In genomic region chr22:31753634-31754471, GRCh38 we compare ENCODE assay signal across 8 cellular contexts. TPM values are rescaled to one million over a fixed set of nuclear protein-coding genes. Genes with fewer than 3 reads are reported as not detected.
DNase-seq lines count a peak whose midpoint lies in the region; ATAC-seq and TF ChIP-seq lines count a peak whose summit lies in the region.

Gene DEPDC5, plus strand, starts transcription at chr22:31754019. Its CDS starts 903 bp downstream, at chr22:31754922.

- H3K4me3 Mint-ChIP-seq in activated T-cell treated with anti-CD3 and anti-CD28 coated beads, Interleukin-2, amount 50 U/mL, for 24 hours: peak within 1 kb of the TSS; percentile 95

- H3K4me3 ChIP-seq in mucosa of rectum (ENCODE audit: low read length in 2 of 2): peak within 1 kb of the TSS; percentile 97 to 99

- no peaks in the 10 kb centered on the region for H3K27me3 ChIP-seq in mucosa of rectum (ENCODE audit: control insufficient read depth in 2 of 2, insufficient read depth in 2 of 2, low read length in 2 of 2)

- peak; percentile 92 for TF ChIP-seq POLR2A in erythroblast (IDR thresholded peaks at IDR 0.05; ENCODE audit: low read length)

- H3K36me3 ChIP-seq in mucosa of rectum (ENCODE audit: control insufficient read depth in 2 of 2, insufficient read depth in 2 of 2, low read length in 2 of 2): peaks cover 6 to 10% of the 10 kb centered on the region in 2 donors

- peaks cover 24 to 27% of the 10 kb centered on the region in 2 donors for H3K4me1 ChIP-seq in mucosa of rectum (ENCODE audit: control insufficient read depth in 2 of 2, insufficient read depth in 2 of 2, low read length in 2 of 2)

- no peaks in the 10 kb centered on the region for H3K9me3 ChIP-seq in mucosa of rectum (ENCODE audit: control insufficient read depth in 2 of 2, low read length in 2 of 2)

- peak; percentile 53 for ATAC-seq in GM21619 (IDR thresholded peaks at IDR 0.05; ENCODE audit: unreplicated experiment)

- no peaks in the 10 kb centered on the region for H3K9me3 Mint-ChIP-seq in activated T-cell treated with anti-CD3 and anti-CD28 coated beads, Interleukin-2, amount 50 U/mL, for 24 hours

- no peaks in the 10 kb centered on the region for H3K27me3 Mint-ChIP-seq in activated T-cell treated with anti-CD3 and anti-CD28 coated beads, Interleukin-2, amount 50 U/mL, for 24 hours

- DNase-seq in DMS153 (lab: John Stamatoyannopoulos, UW) (peak; percentile 96), KG1 (lab: John Stamatoyannopoulos, UW) (peak; percentile 89), erythroblast (lab: John Stamatoyannopoulos, UW) (peak; percentile 96 to 98)
- peak; percentile 98 for DNase-seq in activated T-cell treated with anti-CD3 and anti-CD28 coated beads, Interleukin-2, amount 50 U/mL, for 24 hours
- peak; percentile 97 for DNase-seq in stimulated activated CD8-positive, alpha-beta memory T cell treated with anti-CD3 and anti-CD28 coated beads, Interleukin-4, amount 100 ng/mL, for 48 hours

- peak within 1 kb of the TSS; percentile 87 to 97 for H3K9ac ChIP-seq in mucosa of rectum (ENCODE audit: low read depth in 1 of 2, low read length in 2 of 2)

- H3K27ac ChIP-seq in mucosa of rectum (ENCODE audit: low read depth in 2 of 2, low read length in 2 of 2): peak within 1 kb of the TSS; percentile 98 to 99

- peaks cover 30% of the 10 kb centered on the region for H3K36me3 Mint-ChIP-seq in activated T-cell treated with anti-CD3 and anti-CD28 coated beads, Interleukin-2, amount 50 U/mL, for 24 hours (ENCODE audit: low read depth)

- H3K27ac Mint-ChIP-seq in activated T-cell treated with anti-CD3 and anti-CD28 coated beads, Interleukin-2, amount 50 U/mL, for 24 hours: peak within 1 kb of the TSS; percentile 99

- peaks cover 42% of the 10 kb centered on the region for H3K4me1 Mint-ChIP-seq in activated T-cell treated with anti-CD3 and anti-CD28 coated beads, Interleukin-2, amount 50 U/mL, for 24 hours (ENCODE audit: low read depth)

TF ChIP-seq in PFSK-1, 5 proteins besides CTCF, POLR2A, EP300 and RAD21:
- TF ChIP-seq TAF1 (IDR thresholded peaks at IDR 0.05; ENCODE audit: borderline replicate concordance, insufficient read depth, low read length) (peak; percentile 64; the same call in 1 of the 2 replicates), SIN3A (IDR thresholded peaks at IDR 0.05; ENCODE audit: borderline replicate concordance, insufficient read depth, low read length) (no peak), FOXP2 (optimal IDR thresholded peaks at IDR 0.05; ENCODE audit: borderline replicate concordance, extremely low read depth, extremely low read length, insufficient read depth) (peak; percentile 66), REST (IDR thresholded peaks at IDR 0.05; ENCODE audit: insufficient read depth in 1 of 2, low read depth in 2 of 2, low read length in 2 of 2) (no peak), POLR2AphosphoS5 (IDR thresholded peaks at IDR 0.05; ENCODE audit: low read depth, low read length) (peak; percentile 79)

RNA-seq across cellular contexts. Expression of gene DEPDC5, which starts in this region (rescaled TPM):
- 5.2 TPM for polyA plus RNA-seq in PFSK-1 (2012; ENCODE audit: insufficient read length, low read depth)

Comparison
In these comparisons a context has a peak if more than half of its experiments do, and no peak if none do; other contexts are left out.
1. Peak in every context shown above with its lines: DNase-seq, ATAC-seq, H3K4me3 ChIP-seq and H3K27ac ChIP-seq.